Comparison of ENCODE assay signal across 8 cellular contexts in the genomic region with DNA sequence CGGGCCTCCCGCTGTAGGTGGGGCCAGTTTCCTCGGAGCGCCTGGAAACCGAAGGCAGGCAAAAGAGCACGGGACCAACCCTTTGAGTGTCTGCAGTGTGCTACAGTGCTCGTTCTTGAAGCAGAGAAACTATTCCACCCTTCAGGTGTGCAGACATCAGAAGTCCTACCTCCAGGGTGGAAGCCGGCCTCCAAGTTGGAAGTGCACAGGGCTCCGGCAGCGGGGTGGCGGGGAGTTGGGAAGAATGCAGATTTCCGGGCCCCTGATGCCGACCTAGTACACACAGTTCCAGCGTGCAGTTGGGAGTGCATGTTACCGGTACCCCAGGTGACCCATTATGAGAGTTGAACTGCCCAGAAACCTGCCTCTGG. TPM values are rescaled to one million over a fixed set of nuclear protein-coding genes. Genes with fewer than 3 reads are reported as not detected.
A peak's percentile ranks its signal among the peaks of the same experiment; 100 is the strongest.
DNase-seq lines count a peak whose midpoint lies in the region; ATAC-seq and TF ChIP-seq lines count a peak whose summit lies in the region.

No MANE protein-coding gene starts in this region.

- no peaks in the 10 kb centered on the region for H3K36me3 Mint-ChIP-seq in nephron progenitor cell (ENCODE audit: low read depth)

- peak overlapping the region in 5 of 11 experiments; percentile 20 to 98 (median 94); a peak in 2 of 22 replicates for H3K27ac ChIP-seq in BLaER1 treated with 17β-estradiol and CSF1 and Interleukin-3, amounts not matched to agents 10 nM and 100 nM
- peak overlapping the region; percentile 40 for H3K27ac ChIP-seq in Karpas-422 (ENCODE audit: low read length)
- H3K27ac ChIP-seq in dorsolateral prefrontal cortex = peak overlapping the region in 53 of 59 donors; percentile 3 to 100 (median 71)

- DNase-seq in Karpas-422 (no peak), dorsolateral prefrontal cortex (peak in 1 of 10 donors; percentile 41), nephron progenitor cell (no peak), NCI-H1930 (lab: John Stamatoyannopoulos, UW) (no peak), COR-L47 (lab: John Stamatoyannopoulos, UW) (no peak), UCSD-AML1 (lab: John Stamatoyannopoulos, UW; ENCODE audit: unreplicated experiment) (no peak)

- no peaks in the 10 kb centered on the region for H3K9me2 ChIP-seq in Karpas-422 (replicated peaks; ENCODE audit: insufficient read depth, low read length)

- no peak for ATAC-seq in GM19351 (IDR thresholded peaks at IDR 0.05; ENCODE audit: unreplicated experiment)

- H3K4me3 ChIP-seq in BLaER1 treated with 17β-estradiol and CSF1 and Interleukin-3, amounts not matched to agents 10 nM and 100 nM = peak overlapping the region; percentile 88 to 97 (median 94)
- H3K4me3 ChIP-seq in Karpas-422 (ENCODE audit: low read length) (peak overlapping the region; percentile 83), dorsolateral prefrontal cortex (peak overlapping the region; percentile 11 to 98 (median 86))

- H3K9ac ChIP-seq in BLaER1 treated with 17β-estradiol and CSF1 and Interleukin-3, amounts not matched to agents 10 nM and 100 nM = peak overlapping the region in 10 of 11 experiments; percentile 91 to 98 (median 96); a peak in 18 of 22 replicates
- H3K9ac ChIP-seq in Karpas-422 (ENCODE audit: low read length) = peak overlapping the region; percentile 77

- no peaks in the 10 kb centered on the region for H3K9me3 Mint-ChIP-seq in nephron progenitor cell

- peaks cover 62% of the 10 kb centered on the region for H3K79me2 ChIP-seq in Karpas-422 (ENCODE audit: low read length)

- peaks cover 58 to 71% (median 67%) of the 10 kb centered on the region in 10 experiments for H3K4me1 ChIP-seq in BLaER1 treated with 17β-estradiol and CSF1 and Interleukin-3, amounts not matched to agents 10 nM and 100 nM
- H3K4me1 ChIP-seq in Karpas-422 (ENCODE audit: low read length) = peaks cover 75% of the 10 kb centered on the region

- H3K4me1 Mint-ChIP-seq in nephron progenitor cell = peaks cover 52% of the 10 kb centered on the region

- H3K4me2 ChIP-seq in BLaER1 treated with 17β-estradiol and CSF1 and Interleukin-3, amounts not matched to agents 10 nM and 100 nM = peak overlapping the region; percentile 88 to 98 (median 94)
- H3K4me2 ChIP-seq in Karpas-422 (ENCODE audit: low read depth, low read length, poor library complexity, severe bottlenecking) = peak overlapping the region; percentile 97

- H2AFZ ChIP-seq in Karpas-422 (ENCODE audit: low read length) = no peak overlapping the region

- no peak for TF ChIP-seq CTCF in dorsolateral prefrontal cortex (IDR thresholded peaks at IDR 0.05 in 54 of 56, conservative IDR thresholded peaks at IDR 0.05 in 2 of 56; ENCODE audit: low read depth in 1 of 56, partially characterized antibody in 56 of 56)
- TF ChIP-seq CTCF in nephron progenitor cell (IDR thresholded peaks at IDR 0.05) = no peak

- no peaks in the 10 kb centered on the region for H3K9me3 ChIP-seq in BLaER1 treated with 17β-estradiol and CSF1 and Interleukin-3, amounts not matched to agents 10 nM and 100 nM (replicated peaks in 1 of 11)
- H3K9me3 ChIP-seq in Karpas-422 (ENCODE audit: low read length) = no peaks in the 10 kb centered on the region

- H3K27ac Mint-ChIP-seq in nephron progenitor cell = no peak overlapping the region

- peaks cover 65 to 72% (median 70%) of the 10 kb centered on the region in 11 experiments for H4K20me1 ChIP-seq in BLaER1 treated with 17β-estradiol and CSF1 and Interleukin-3, amounts not matched to agents 10 nM and 100 nM
- H4K20me1 ChIP-seq in Karpas-422 (ENCODE audit: insufficient read depth, low read depth, low read length) = peaks cover 33% of the 10 kb centered on the region

- intact Hi-C loops in dorsolateral prefrontal cortex (cut with DNase I) = loop anchor here (2.0 to 5.0 kb wide), 5 partner anchors 38 to 158 kb away; no protein-coding TSS in a partner anchor

- peaks cover 0 to 40% (median 23%) of the 10 kb centered on the region in 11 experiments; a peak in 17 of 22 replicates for H3K36me3 ChIP-seq in BLaER1 treated with 17β-estradiol and CSF1 and Interleukin-3, amounts not matched to agents 10 nM and 100 nM
- H3K36me3 ChIP-seq in Karpas-422 (ENCODE audit: insufficient read depth, low read length) = no peaks in the 10 kb centered on the region

- H3K27me3 Mint-ChIP-seq in nephron progenitor cell (ENCODE audit: low read depth, poor library complexity) = peaks cover 19% of the 10 kb centered on the region

- peak overlapping the region; percentile 96 for H3K4me3 Mint-ChIP-seq in nephron progenitor cell

- no peaks in the 10 kb centered on the region for H3K27me3 ChIP-seq in BLaER1 treated with 17β-estradiol and CSF1 and Interleukin-3, amounts not matched to agents 10 nM and 100 nM
- H3K27me3 ChIP-seq in Karpas-422 (ENCODE audit: low read length) = no peaks in the 10 kb centered on the region; the same call in 1 of the 2 replicates
- no peaks in the 10 kb centered on the region for H3K27me3 ChIP-seq in dorsolateral prefrontal cortex

RNA-seq across cellular contexts. Expression of a gene that starts 3.0 kb away (rescaled TPM):
- total RNA-seq in Karpas-422 (2014; rRNA removed; shearing (Covaris generic); ENCODE audit: low replicate concordance) = 32.9 and 38.8 TPM in 2 replicates
- 100 to 1,000 TPM in 101 of 120 experiments, 10 to 100 TPM in 19; 73.4 to 179 (median 116) TPM for total RNA-seq in dorsolateral prefrontal cortex
